ENCODE assay signal across 1 cellular context in genomic region chr11:46721286-46721685, GRCh38.
TF ChIP-seq lines count a peak whose summit lies in the region.

No MANE protein-coding gene starts in this region.

TF ChIP-seq in HepG2, 621 proteins besides CTCF, POLR2A, EP300 and RAD21 (continued from another document):
- TF ChIP-seq AHDC1 (CRISPR knock-in tag; IDR thresholded peaks at IDR 0.05; ENCODE audit: borderline replicate concordance) (0 out of 2 replicates have a peak, but pooled peaks have one; percentile 14), ZBTB8A (CRISPR knock-in tag; IDR thresholded peaks at IDR 0.05; ENCODE audit: borderline replicate concordance, low read depth) (no peak), BATF2 (CRISPR knock-in tag; IDR thresholded peaks at IDR 0.05) (no peak), DMTF1 (CRISPR knock-in tag; IDR thresholded peaks at IDR 0.05) (no peak), ZNF691 (CRISPR knock-in tag; IDR thresholded peaks at IDR 0.05; ENCODE audit: borderline replicate concordance, low read depth) (0 out of 2 replicates have a peak, but pooled peaks have one; percentile 50)
